ENCODE assay signal across 1 cellular context in the genomic region with DNA sequence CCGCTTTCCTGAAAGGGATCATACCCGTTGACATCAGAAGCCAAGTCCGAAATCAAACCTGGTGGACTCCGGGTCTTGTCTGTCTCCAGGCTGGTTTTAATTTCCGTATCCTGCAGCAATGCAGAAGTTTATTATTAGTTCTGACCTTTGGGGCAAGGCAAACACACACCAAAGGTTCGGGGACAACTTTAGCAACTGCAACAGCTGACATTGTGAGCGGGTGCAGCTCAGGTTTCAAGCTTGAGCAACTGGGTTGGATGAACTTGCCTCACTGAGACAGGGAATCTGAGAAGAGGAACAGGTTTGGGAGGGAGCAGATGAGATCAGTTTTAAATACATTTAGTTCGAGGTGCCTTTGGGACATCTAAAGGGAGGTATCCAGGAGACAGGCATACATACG.
TF ChIP-seq lines count a peak whose summit lies in the region.

No MANE protein-coding gene starts in this region.

TF ChIP-seq in K562, 482 proteins besides CTCF, POLR2A, EP300 and RAD21 (continued from another document):
- TF ChIP-seq, protein P1, sequence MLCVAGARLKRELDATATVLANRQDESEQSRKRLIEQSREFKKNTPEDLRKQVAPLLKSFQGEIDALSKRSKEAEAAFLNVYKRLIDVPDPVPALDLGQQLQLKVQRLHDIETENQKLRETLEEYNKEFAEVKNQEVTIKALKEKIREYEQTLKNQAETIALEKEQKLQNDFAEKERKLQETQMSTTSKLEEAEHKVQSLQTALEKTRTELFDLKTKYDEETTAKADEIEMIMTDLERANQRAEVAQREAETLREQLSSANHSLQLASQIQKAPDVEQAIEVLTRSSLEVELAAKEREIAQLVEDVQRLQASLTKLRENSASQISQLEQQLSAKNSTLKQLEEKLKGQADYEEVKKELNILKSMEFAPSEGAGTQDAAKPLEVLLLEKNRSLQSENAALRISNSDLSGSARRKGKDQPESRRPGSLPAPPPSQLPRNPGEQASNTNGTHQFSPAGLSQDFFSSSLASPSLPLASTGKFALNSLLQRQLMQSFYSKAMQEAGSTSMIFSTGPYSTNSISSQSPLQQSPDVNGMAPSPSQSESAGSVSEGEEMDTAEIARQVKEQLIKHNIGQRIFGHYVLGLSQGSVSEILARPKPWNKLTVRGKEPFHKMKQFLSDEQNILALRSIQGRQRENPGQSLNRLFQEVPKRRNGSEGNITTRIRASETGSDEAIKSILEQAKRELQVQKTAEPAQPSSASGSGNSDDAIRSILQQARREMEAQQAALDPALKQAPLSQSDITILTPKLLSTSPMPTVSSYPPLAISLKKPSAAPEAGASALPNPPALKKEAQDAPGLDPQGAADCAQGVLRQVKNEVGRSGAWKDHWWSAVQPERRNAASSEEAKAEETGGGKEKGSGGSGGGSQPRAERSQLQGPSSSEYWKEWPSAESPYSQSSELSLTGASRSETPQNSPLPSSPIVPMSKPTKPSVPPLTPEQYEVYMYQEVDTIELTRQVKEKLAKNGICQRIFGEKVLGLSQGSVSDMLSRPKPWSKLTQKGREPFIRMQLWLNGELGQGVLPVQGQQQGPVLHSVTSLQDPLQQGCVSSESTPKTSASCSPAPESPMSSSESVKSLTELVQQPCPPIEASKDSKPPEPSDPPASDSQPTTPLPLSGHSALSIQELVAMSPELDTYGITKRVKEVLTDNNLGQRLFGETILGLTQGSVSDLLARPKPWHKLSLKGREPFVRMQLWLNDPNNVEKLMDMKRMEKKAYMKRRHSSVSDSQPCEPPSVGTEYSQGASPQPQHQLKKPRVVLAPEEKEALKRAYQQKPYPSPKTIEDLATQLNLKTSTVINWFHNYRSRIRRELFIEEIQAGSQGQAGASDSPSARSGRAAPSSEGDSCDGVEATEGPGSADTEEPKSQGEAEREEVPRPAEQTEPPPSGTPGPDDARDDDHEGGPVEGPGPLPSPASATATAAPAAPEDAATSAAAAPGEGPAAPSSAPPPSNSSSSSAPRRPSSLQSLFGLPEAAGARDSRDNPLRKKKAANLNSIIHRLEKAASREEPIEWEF (CRISPR knock-in tag; IDR thresholded peaks at IDR 0.05): no peak
- TF ChIP-seq IRF2 (CRISPR knock-in tag; IDR thresholded peaks at IDR 0.05): no peak
- TF ChIP-seq, protein P2, sequence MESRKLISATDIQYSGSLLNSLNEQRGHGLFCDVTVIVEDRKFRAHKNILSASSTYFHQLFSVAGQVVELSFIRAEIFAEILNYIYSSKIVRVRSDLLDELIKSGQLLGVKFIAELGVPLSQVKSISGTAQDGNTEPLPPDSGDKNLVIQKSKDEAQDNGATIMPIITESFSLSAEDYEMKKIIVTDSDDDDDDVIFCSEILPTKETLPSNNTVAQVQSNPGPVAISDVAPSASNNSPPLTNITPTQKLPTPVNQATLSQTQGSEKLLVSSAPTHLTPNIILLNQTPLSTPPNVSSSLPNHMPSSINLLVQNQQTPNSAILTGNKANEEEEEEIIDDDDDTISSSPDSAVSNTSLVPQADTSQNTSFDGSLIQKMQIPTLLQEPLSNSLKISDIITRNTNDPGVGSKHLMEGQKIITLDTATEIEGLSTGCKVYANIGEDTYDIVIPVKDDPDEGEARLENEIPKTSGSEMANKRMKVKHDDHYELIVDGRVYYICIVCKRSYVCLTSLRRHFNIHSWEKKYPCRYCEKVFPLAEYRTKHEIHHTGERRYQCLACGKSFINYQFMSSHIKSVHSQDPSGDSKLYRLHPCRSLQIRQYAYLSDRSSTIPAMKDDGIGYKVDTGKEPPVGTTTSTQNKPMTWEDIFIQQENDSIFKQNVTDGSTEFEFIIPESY (CRISPR knock-in tag; IDR thresholded peaks at IDR 0.05): no peak
- TF ChIP-seq STAG1 (CRISPR knock-in tag; IDR thresholded peaks at IDR 0.05; ENCODE audit: borderline replicate concordance): no peak
- TF ChIP-seq MIER1 (IDR thresholded peaks at IDR 0.05; ENCODE audit: low read depth): no peak
- TF ChIP-seq, protein P3, sequence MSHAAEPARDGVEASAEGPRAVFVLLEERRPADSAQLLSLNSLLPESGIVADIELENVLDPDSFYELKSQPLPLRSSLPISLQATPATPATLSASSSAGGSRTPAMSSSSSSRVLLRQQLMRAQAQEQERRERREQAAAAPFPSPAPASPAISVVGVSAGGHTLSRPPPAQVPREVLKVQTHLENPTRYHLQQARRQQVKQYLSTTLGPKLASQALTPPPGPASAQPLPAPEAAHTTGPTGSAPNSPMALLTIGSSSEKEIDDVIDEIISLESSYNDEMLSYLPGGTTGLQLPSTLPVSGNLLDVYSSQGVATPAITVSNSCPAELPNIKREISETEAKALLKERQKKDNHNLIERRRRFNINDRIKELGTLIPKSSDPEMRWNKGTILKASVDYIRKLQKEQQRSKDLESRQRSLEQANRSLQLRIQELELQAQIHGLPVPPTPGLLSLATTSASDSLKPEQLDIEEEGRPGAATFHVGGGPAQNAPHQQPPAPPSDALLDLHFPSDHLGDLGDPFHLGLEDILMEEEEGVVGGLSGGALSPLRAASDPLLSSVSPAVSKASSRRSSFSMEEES (CRISPR knock-in tag; IDR thresholded peaks at IDR 0.05): no peak
- TF ChIP-seq, protein P4, sequence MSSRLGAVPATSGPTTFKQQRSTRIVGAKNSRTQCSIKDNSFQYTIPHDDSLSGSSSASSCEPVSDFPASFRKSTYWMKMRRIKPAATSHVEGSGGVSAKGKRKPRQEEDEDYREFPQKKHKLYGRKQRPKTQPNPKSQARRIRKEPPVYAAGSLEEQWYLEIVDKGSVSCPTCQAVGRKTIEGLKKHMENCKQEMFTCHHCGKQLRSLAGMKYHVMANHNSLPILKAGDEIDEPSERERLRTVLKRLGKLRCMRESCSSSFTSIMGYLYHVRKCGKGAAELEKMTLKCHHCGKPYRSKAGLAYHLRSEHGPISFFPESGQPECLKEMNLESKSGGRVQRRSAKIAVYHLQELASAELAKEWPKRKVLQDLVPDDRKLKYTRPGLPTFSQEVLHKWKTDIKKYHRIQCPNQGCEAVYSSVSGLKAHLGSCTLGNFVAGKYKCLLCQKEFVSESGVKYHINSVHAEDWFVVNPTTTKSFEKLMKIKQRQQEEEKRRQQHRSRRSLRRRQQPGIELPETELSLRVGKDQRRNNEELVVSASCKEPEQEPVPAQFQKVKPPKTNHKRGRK (tag; IDR thresholded peaks at IDR 0.05): no peak
